ENCODE assay signal across 2 cellular contexts in the genomic region with DNA sequence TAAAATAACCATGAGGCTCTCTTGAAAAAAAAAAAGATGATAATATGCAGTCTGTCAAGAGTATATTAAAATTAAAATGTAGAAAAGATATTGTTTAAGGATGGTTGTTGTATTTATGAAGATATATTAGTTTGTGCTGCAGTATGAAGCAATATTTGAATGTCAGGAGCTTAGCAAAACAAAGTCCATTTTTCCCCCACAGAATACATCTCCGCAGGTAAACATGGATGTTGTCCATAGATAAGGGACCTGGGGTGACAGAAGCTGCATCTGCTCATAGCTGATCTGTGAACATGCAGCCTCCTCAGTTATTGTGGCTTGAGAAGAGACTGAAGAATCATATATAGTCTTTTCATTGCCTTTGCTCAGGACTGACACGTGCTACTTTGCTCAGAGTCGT.
TF ChIP-seq lines count a peak whose summit lies in the region.

No MANE protein-coding gene starts in this region.

TF ChIP-seq in K562, 482 proteins besides CTCF, POLR2A, EP300 and RAD21 (continued from another document):
- TF ChIP-seq, protein P1, sequence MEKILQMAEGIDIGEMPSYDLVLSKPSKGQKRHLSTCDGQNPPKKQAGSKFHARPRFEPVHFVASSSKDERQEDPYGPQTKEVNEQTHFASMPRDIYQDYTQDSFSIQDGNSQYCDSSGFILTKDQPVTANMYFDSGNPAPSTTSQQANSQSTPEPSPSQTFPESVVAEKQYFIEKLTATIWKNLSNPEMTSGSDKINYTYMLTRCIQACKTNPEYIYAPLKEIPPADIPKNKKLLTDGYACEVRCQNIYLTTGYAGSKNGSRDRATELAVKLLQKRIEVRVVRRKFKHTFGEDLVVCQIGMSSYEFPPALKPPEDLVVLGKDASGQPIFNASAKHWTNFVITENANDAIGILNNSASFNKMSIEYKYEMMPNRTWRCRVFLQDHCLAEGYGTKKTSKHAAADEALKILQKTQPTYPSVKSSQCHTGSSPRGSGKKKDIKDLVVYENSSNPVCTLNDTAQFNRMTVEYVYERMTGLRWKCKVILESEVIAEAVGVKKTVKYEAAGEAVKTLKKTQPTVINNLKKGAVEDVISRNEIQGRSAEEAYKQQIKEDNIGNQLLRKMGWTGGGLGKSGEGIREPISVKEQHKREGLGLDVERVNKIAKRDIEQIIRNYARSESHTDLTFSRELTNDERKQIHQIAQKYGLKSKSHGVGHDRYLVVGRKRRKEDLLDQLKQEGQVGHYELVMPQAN (IDR thresholded peaks at IDR 0.05; ENCODE audit: borderline replicate concordance) = no peak
- TF ChIP-seq TAL1 (IDR thresholded peaks at IDR 0.05) = 0 out of 2 replicates have a peak, but pooled peaks have one; percentile 24
- TF ChIP-seq TCF3 (CRISPR knock-in tag; IDR thresholded peaks at IDR 0.05) = peak; percentile 32; the same call in 1 of the 2 replicates

TF ChIP-seq in HepG2, 621 proteins besides CTCF, POLR2A, EP300 and RAD21 (continued from another document):
- no peak for TF ChIP-seq PHF21A (CRISPR knock-in tag; IDR thresholded peaks at IDR 0.05)
- no peak for TF ChIP-seq ZFP36 (IDR thresholded peaks at IDR 0.05; ENCODE audit: borderline replicate concordance, low read depth, low read length, partially characterized antibody)
- TF ChIP-seq KLF13 (CRISPR knock-in tag; IDR thresholded peaks at IDR 0.05) = no peak
- TF ChIP-seq, protein P2, sequence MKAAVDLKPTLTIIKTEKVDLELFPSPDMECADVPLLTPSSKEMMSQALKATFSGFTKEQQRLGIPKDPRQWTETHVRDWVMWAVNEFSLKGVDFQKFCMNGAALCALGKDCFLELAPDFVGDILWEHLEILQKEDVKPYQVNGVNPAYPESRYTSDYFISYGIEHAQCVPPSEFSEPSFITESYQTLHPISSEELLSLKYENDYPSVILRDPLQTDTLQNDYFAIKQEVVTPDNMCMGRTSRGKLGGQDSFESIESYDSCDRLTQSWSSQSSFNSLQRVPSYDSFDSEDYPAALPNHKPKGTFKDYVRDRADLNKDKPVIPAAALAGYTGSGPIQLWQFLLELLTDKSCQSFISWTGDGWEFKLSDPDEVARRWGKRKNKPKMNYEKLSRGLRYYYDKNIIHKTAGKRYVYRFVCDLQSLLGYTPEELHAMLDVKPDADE (CRISPR knock-in tag; IDR thresholded peaks at IDR 0.05) = no peak
- no peak for TF ChIP-seq FOXK2 (IDR thresholded peaks at IDR 0.05)
- TF ChIP-seq KAT2B (IDR thresholded peaks at IDR 0.05; ENCODE audit: borderline replicate concordance, low read depth, low read length) = no peak
- no peak for TF ChIP-seq ZFP36L1 (CRISPR knock-in tag; IDR thresholded peaks at IDR 0.05)
- no peak for TF ChIP-seq ZNF503 (CRISPR knock-in tag; IDR thresholded peaks at IDR 0.05)
- TF ChIP-seq KDM5B (CRISPR knock-in tag; IDR thresholded peaks at IDR 0.05; ENCODE audit: borderline replicate concordance) = no peak
- TF ChIP-seq HCFC1 (IDR thresholded peaks at IDR 0.05; ENCODE audit: low read depth, low read length) = no peak
- no peak for TF ChIP-seq PCBP2 (optimal IDR thresholded peaks at IDR 0.05; ENCODE audit: low read depth, low read length, poor library complexity, severe bottlenecking)
- TF ChIP-seq GATA4 (IDR thresholded peaks at IDR 0.05; ENCODE audit: borderline replicate concordance, low read depth) = no peak
- TF ChIP-seq ZNF44 (CRISPR knock-in tag; IDR thresholded peaks at IDR 0.05) = no peak
- no peak for TF ChIP-seq REL (CRISPR knock-in tag; conservative IDR thresholded peaks at IDR 0.05)
- no peak for TF ChIP-seq POGZ (CRISPR knock-in tag; IDR thresholded peaks at IDR 0.05)
- no peak for TF ChIP-seq TAF1 (CRISPR knock-in tag; IDR thresholded peaks at IDR 0.05)
- no peak for TF ChIP-seq SRY (CRISPR knock-in tag; IDR thresholded peaks at IDR 0.05)
- no peak for TF ChIP-seq IKZF1 (IDR thresholded peaks at IDR 0.05)
- no peak for TF ChIP-seq ZNF737 (CRISPR knock-in tag; IDR thresholded peaks at IDR 0.05; ENCODE audit: borderline replicate concordance)
- peak; percentile 31; the same call in 1 of the 2 replicates for TF ChIP-seq AHDC1 (CRISPR knock-in tag; IDR thresholded peaks at IDR 0.05; ENCODE audit: borderline replicate concordance)
- no peak for TF ChIP-seq ZNF530 (CRISPR knock-in tag; IDR thresholded peaks at IDR 0.05; ENCODE audit: low read depth)
- no peak for TF ChIP-seq ZNF224 (CRISPR knock-in tag; IDR thresholded peaks at IDR 0.05)
- no peak for TF ChIP-seq XRCC5 (optimal IDR thresholded peaks at IDR 0.05; ENCODE audit: low read length)
- TF ChIP-seq ZFP36L2 (CRISPR knock-in tag; IDR thresholded peaks at IDR 0.05) = no peak
- TF ChIP-seq ZNF414 (CRISPR knock-in tag; IDR thresholded peaks at IDR 0.05) = no peak
- TF ChIP-seq ELF1 (CRISPR knock-in tag; IDR thresholded peaks at IDR 0.05) = no peak
- TF ChIP-seq FOXP1 (IDR thresholded peaks at IDR 0.05) = no peak
- TF ChIP-seq FOXP1 (CRISPR knock-in tag; IDR thresholded peaks at IDR 0.05) = peak; percentile 57; the same call in 1 of the 2 replicates
- no peak for TF ChIP-seq CREB1 (IDR thresholded peaks at IDR 0.05)
- TF ChIP-seq CREB1 (CRISPR knock-in tag; IDR thresholded peaks at IDR 0.05) = no peak
- TF ChIP-seq NR1H2 (CRISPR knock-in tag; IDR thresholded peaks at IDR 0.05; ENCODE audit: borderline replicate concordance, low read depth) = no peak
- TF ChIP-seq NFIB (CRISPR knock-in tag; IDR thresholded peaks at IDR 0.05; ENCODE audit: borderline replicate concordance) = no peak
- TF ChIP-seq ZNF468 (CRISPR knock-in tag; IDR thresholded peaks at IDR 0.05) = no peak
- TF ChIP-seq ELF4 (CRISPR knock-in tag; IDR thresholded peaks at IDR 0.05; ENCODE audit: borderline replicate concordance) = no peak
- no peak for TF ChIP-seq SOX13 (IDR thresholded peaks at IDR 0.05)
- TF ChIP-seq SOX13 (CRISPR knock-in tag; conservative IDR thresholded peaks at IDR 0.05 in 1 of 2, IDR thresholded peaks at IDR 0.05 in 1 of 2) = 0 out of 4 replicates have a peak, but pooled peaks of 1 of the 2 experiments have one; percentile 7
- no peak for TF ChIP-seq NFATC3 (CRISPR knock-in tag; IDR thresholded peaks at IDR 0.05)
- TF ChIP-seq ZNF780A (CRISPR knock-in tag; IDR thresholded peaks at IDR 0.05) = no peak
- no peak for TF ChIP-seq TSC22D2 (CRISPR knock-in tag; IDR thresholded peaks at IDR 0.05; ENCODE audit: borderline replicate concordance)
